Comparison of ENCODE assay signal across 15 cellular contexts in the genomic region with DNA sequence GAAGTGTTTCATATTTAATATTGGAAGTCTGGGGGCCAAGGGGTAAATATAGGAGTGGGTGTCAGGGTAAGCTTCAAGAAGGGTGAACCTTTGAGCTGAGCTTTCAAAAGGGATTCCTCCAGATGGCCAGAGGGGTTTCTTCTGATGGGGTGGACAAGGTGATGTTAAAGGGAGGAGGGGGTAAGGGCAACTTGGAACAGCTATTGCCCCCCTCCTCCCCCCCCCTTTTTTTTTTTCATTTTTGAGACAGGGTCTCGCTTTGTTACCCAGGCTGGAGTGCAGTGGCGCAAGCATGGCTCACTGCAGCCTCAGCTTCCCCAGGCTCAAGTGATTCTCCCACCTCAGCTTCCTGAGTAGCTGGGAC. TPM values are rescaled to one million over a fixed set of nuclear protein-coding genes. Genes with fewer than 3 reads are reported as not detected.
DNase-seq lines count a peak whose midpoint lies in the region; ATAC-seq and TF ChIP-seq lines count a peak whose summit lies in the region.
"Had no signal": no experiment of that assay in that cellular context is flagged by ENCODE, and none has a peak within 500 bp of the region (broad histone marks: within the 10 kb centered on the region; RNA-seq: fewer than 3 reads in every experiment).

No MANE protein-coding gene starts in this region.

- peaks cover 56% of the 10 kb centered on the region for H3K36me3 Mint-ChIP-seq in activated CD4-positive, alpha-beta T cell treated with anti-CD3 and anti-CD28 coated beads, Interleukin-2, amount 10 ng/mL, durations not matched to agents 7 days and 5 days (ENCODE audit: low read depth)
- H3K36me3 Mint-ChIP-seq in T-cell, result peaks cover 32% of the 10 kb centered on the region
- H3K36me3 Mint-ChIP-seq in effector memory CD8-positive, alpha-beta T cell (ENCODE audit: insufficient read depth), result peaks cover 55% of the 10 kb centered on the region

- H3K4me3 ChIP-seq in gastrocnemius medialis, result no peak overlapping the region
- H3K4me3 ChIP-seq: heart left ventricle had no signal

- peak overlapping the region; percentile 82 to 95 (median 88) for H3K27ac ChIP-seq in gastrocnemius medialis

- TF ChIP-seq CTCF in gastrocnemius medialis (IDR thresholded peaks at IDR 0.05 in 4 of 5, conservative IDR thresholded peaks at IDR 0.05 in 1 of 5), result no peak

- H3K4me3 Mint-ChIP-seq in activated CD4-positive, alpha-beta T cell treated with anti-CD3 and anti-CD28 coated beads, Interleukin-2, amount 10 ng/mL, durations not matched to agents 7 days and 5 days, result peak overlapping the region; percentile 35
- no peak overlapping the region for H3K4me3 Mint-ChIP-seq in T-cell
- peak overlapping the region; percentile 90 to 94 for H3K4me3 Mint-ChIP-seq in effector memory CD8-positive, alpha-beta T cell
- H3K4me3 Mint-ChIP-seq: H9 had no signal

- CTCF ChIA-PET in activated CD4-positive, alpha-beta T cell treated with anti-CD3 and anti-CD28 coated beads, Interleukin-2, amount 10 ng/mL, durations not matched to agents 7 days and 5 days (lab: Charles Lee), result interaction anchor here (0.6 to 1.3 kb wide), 12 partner anchors 12 to 239 kb away, joined by 3 to 7 read pairs (median 3); a partner anchor contains a TSS
- CTCF ChIA-PET in T-cell (lab: Charles Lee), result interaction anchor here (0.5 to 1.8 kb wide), 7 partner anchors 11 to 125 kb away, joined by 3 to 5 read pairs (median 4); a partner anchor contains a TSS

- in situ Hi-C loops in gastrocnemius medialis (cut with MboI; ENCODE audit: low sequenced_read_pairs in 4 of 4), result no loop called here

- DNase-seq in activated CD4-positive, alpha-beta T cell treated with anti-CD3 and anti-CD28 coated beads, Interleukin-2, amount 10 ng/mL, durations not matched to agents 7 days and 5 days, result no peak
- DNase-seq in activated CD4-positive, alpha-beta T cell treated with anti-CD3 and anti-CD28 coated beads, Interleukin-2, amount 50 U/mL, for 48 hours, result no peak
- DNase-seq in T-cell, result no peak
- no peak for DNase-seq in effector memory CD8-positive, alpha-beta T cell
- no peak for DNase-seq in gastrocnemius medialis
- DNase-seq in H4 (ENCODE audit: low spot score), result no peak
- DNase-seq: cerebellar nuclear complex, DMS153, KBM-7, left cardiac atrium, NCI-H226 had no signal

- peaks cover 51% of the 10 kb centered on the region for H3K4me1 Mint-ChIP-seq in activated CD4-positive, alpha-beta T cell treated with anti-CD3 and anti-CD28 coated beads, Interleukin-2, amount 10 ng/mL, durations not matched to agents 7 days and 5 days
- H3K4me1 Mint-ChIP-seq in T-cell, result peaks cover 46 to 59% (median 53%) of the 10 kb centered on the region in 3 donors
- peaks cover 51 to 54% of the 10 kb centered on the region in 2 donors for H3K4me1 Mint-ChIP-seq in effector memory CD8-positive, alpha-beta T cell (ENCODE audit: low read depth in 2 of 2)

- POLR2A ChIA-PET in activated CD4-positive, alpha-beta T cell treated with anti-CD3 and anti-CD28 coated beads, Interleukin-2, amount 10 ng/mL, durations not matched to agents 7 days and 5 days (lab: Charles Lee), result no interaction called here
- POLR2A ChIA-PET in T-cell (lab: Charles Lee), result interaction anchor here (0.6 to 2.3 kb wide), 3 partner anchors 15 to 46 kb away, joined by 8 to 10 read pairs (median 9); a partner anchor contains a TSS

- H3K9me3 ChIP-seq in gastrocnemius medialis, result no peaks in the 10 kb centered on the region
- H3K9me3 ChIP-seq: heart left ventricle had no signal

- no peak for TF ChIP-seq POLR2A in gastrocnemius medialis (IDR thresholded peaks at IDR 0.05)

- ATAC-seq in T-cell (replicated peaks in 1 of 4), result no peak
- ATAC-seq in effector memory CD8-positive, alpha-beta T cell (replicated peaks), result no peak
- ATAC-seq in gastrocnemius medialis, result no peak
- no peak for ATAC-seq in HG02973 (IDR thresholded peaks at IDR 0.05; ENCODE audit: unreplicated experiment)
- no peak for ATAC-seq in GM18870 (IDR thresholded peaks at IDR 0.05; ENCODE audit: unreplicated experiment)

- H3K4me1 ChIP-seq in gastrocnemius medialis, result peaks cover 24 to 30% of the 10 kb centered on the region in 2 donors

- H3K27me3 ChIP-seq in gastrocnemius medialis, result no peaks in the 10 kb centered on the region
- H3K27me3 ChIP-seq: heart left ventricle had no signal

- peak overlapping the region; percentile 93 for H3K27ac Mint-ChIP-seq in activated CD4-positive, alpha-beta T cell treated with anti-CD3 and anti-CD28 coated beads, Interleukin-2, amount 10 ng/mL, durations not matched to agents 7 days and 5 days
- peak overlapping the region; percentile 99 to 100 for H3K27ac Mint-ChIP-seq in T-cell
- H3K27ac Mint-ChIP-seq in effector memory CD8-positive, alpha-beta T cell, result peak overlapping the region; percentile 98 to 99

- H3K27me3 Mint-ChIP-seq in activated CD4-positive, alpha-beta T cell treated with anti-CD3 and anti-CD28 coated beads, Interleukin-2, amount 10 ng/mL, durations not matched to agents 7 days and 5 days, result no peaks in the 10 kb centered on the region
- no peaks in the 10 kb centered on the region for H3K27me3 Mint-ChIP-seq in T-cell
- no peaks in the 10 kb centered on the region for H3K27me3 Mint-ChIP-seq in effector memory CD8-positive, alpha-beta T cell

- H3K9me3 Mint-ChIP-seq in activated CD4-positive, alpha-beta T cell treated with anti-CD3 and anti-CD28 coated beads, Interleukin-2, amount 10 ng/mL, durations not matched to agents 7 days and 5 days, result no peaks in the 10 kb centered on the region
- H3K9me3 Mint-ChIP-seq in T-cell, result no peaks in the 10 kb centered on the region
- no peaks in the 10 kb centered on the region for H3K9me3 Mint-ChIP-seq in effector memory CD8-positive, alpha-beta T cell
- H3K9me3 Mint-ChIP-seq: H9 had no signal

- H3K36me3 ChIP-seq in gastrocnemius medialis, result peaks cover 0 to 41% of the 10 kb centered on the region in 2 donors

- intact Hi-C loops in gastrocnemius medialis (cut with DNase I; ENCODE audit: low total_unique reads), result no loop called here

RNA-seq across cellular contexts. Expression of a gene that starts 2.1 kb away (rescaled TPM):
- 10 to 100 TPM; 51.1 to 55.3 TPM for total RNA-seq in activated CD4-positive, alpha-beta T cell treated with anti-CD3 and anti-CD28 coated beads, Interleukin-2, amount 10 ng/mL, durations not matched to agents 7 days and 5 days
- total RNA-seq in T-cell (10 to 100 TPM; 59.8 to 94.9 (median 67.4) TPM), gastrocnemius medialis (10 to 100 TPM in 2 of 4 donors, 1 to 10 TPM in 2; 3.2 to 17.6 (median 8.5) TPM)
- total RNA-seq in H4 (2014; rRNA removed; shearing (Covaris generic)), result 4.4 and 5.4 TPM in 2 replicates

RNA-seq across cellular contexts. Expression of a gene that starts 15.1 kb away (rescaled TPM):
- 100 to 1,000 TPM; 258 to 299 TPM for total RNA-seq in activated CD4-positive, alpha-beta T cell treated with anti-CD3 and anti-CD28 coated beads, Interleukin-2, amount 10 ng/mL, durations not matched to agents 7 days and 5 days
- total RNA-seq in T-cell, result 100 to 1,000 TPM; 144 to 160 (median 147) TPM
- 100 to 1,000 TPM in 3 of 4 donors, 10 to 100 TPM in 1; 96.8 to 147 (median 143) TPM for total RNA-seq in gastrocnemius medialis
- total RNA-seq in H4 (2014; rRNA removed; shearing (Covaris generic)), result 227 and 296 TPM in 2 replicates

RNA-seq across cellular contexts. Expression of a gene that starts 15.7 kb away (rescaled TPM):
- total RNA-seq in activated CD4-positive, alpha-beta T cell treated with anti-CD3 and anti-CD28 coated beads, Interleukin-2, amount 10 ng/mL, durations not matched to agents 7 days and 5 days, result 10 to 100 TPM; 77.6 to 82.3 TPM
- total RNA-seq in T-cell (10 to 100 TPM; 29.1 to 46.5 (median 41.1) TPM), gastrocnemius medialis (10 to 100 TPM; 58.1 to 83.5 (median 66.7) TPM)
- total RNA-seq in H4 (2014; rRNA removed; shearing (Covaris generic)), result 81.5 and 95.9 TPM in 2 replicates

RNA-seq across cellular contexts. Expression of a gene that starts 35.8 kb away (rescaled TPM):
- 10 to 100 TPM; 49.8 to 49.9 TPM for total RNA-seq in activated CD4-positive, alpha-beta T cell treated with anti-CD3 and anti-CD28 coated beads, Interleukin-2, amount 10 ng/mL, durations not matched to agents 7 days and 5 days
- 10 to 100 TPM; 23.6 to 70.5 (median 64.7) TPM for total RNA-seq in T-cell
- total RNA-seq in gastrocnemius medialis, result 10 to 100 TPM; 72.7 to 96.7 (median 75.5) TPM
- total RNA-seq in H4 (2014; rRNA removed; shearing (Covaris generic)), result 33.7 and 44.5 TPM in 2 replicates

RNA-seq across cellular contexts. Expression of a gene that starts 38.2 kb away (rescaled TPM):
- total RNA-seq in activated CD4-positive, alpha-beta T cell treated with anti-CD3 and anti-CD28 coated beads, Interleukin-2, amount 10 ng/mL, durations not matched to agents 7 days and 5 days, result 10 to 100 TPM; 18.8 to 19.0 TPM
- total RNA-seq in T-cell, result 1 to 10 TPM; 1.1 to 1.7 (median 1.3) TPM
- total RNA-seq in gastrocnemius medialis, result 10 to 100 TPM in 1 of 4 donors, 1 to 10 TPM in 3; 2.1 to 11.6 (median 8.0) TPM
- 4.9 and 16.6 TPM in 2 replicates for total RNA-seq in H4 (2014; rRNA removed; shearing (Covaris generic))

Comparison
In these comparisons a context has a peak if more than half of its experiments do, and no peak if none do; other contexts are left out.
1. H3K4me3 Mint-ChIP-seq: peak in activated CD4-positive, alpha-beta T cell treated with anti-CD3 and anti-CD28 coated beads, Interleukin-2, amount 10 ng/mL, durations not matched to agents 7 days and 5 days (single experiment) and effector memory CD8-positive, alpha-beta T cell (2 of 2); none in T-cell (0 of 3).
2. Peak in every context shown above with its lines, with median percentiles within 50 percentile points of each other: H3K27ac Mint-ChIP-seq.